Comparison of ENCODE assay signal across 8 cellular contexts in genomic region chr7:137626469-137627067, GRCh38.
DNase-seq lines count a peak whose midpoint lies in the region; ATAC-seq and TF ChIP-seq lines count a peak whose summit lies in the region.

No MANE protein-coding gene starts in this region.

- peak; percentile 9 for DNase-seq in activated naive CD4-positive, alpha-beta T cell treated with Interleukin-2 at 50 U/mL for 16 hours
- no peak for DNase-seq in activated naive CD4-positive, alpha-beta T cell (lab: John Stamatoyannopoulos, UW)
- DNase-seq in LoVo (ENCODE audit: low spot score): peak; percentile 51
- peak; percentile 21 for DNase-seq in fibroblast of the conjunctiva (ENCODE audit: low read depth)
- DNase-seq in posterior cingulate gyrus: peak in 6 of 10 donors; percentile 21 to 88 (median 56)
- DNase-seq in NCI-H226: no peak

- intact Hi-C loops in posterior cingulate gyrus (cut with DNase I): loop anchor here (2.0 kb wide), 1 partner anchor 22 kb away; no protein-coding TSS in a partner anchor

- peak; percentile 72 for TF ChIP-seq CTCF in WI38 (IDR thresholded peaks at IDR 0.05; ENCODE audit: low read depth, low read length)

- no peak overlapping the region for H3K4me3 ChIP-seq in WI38 (ENCODE audit: low read depth, low read length)

- peak; percentile 59 for ATAC-seq in GM21825 (IDR thresholded peaks at IDR 0.05; ENCODE audit: unreplicated experiment)

Comparison
In these comparisons a context has a peak if more than half of its experiments do, and no peak if none do; other contexts are left out.
1. DNase-seq: peak in activated naive CD4-positive, alpha-beta T cell treated with Interleukin-2 at 50 U/mL for 16 hours (single experiment), LoVo (single experiment), fibroblast of the conjunctiva (single experiment) and posterior cingulate gyrus (6 of 10); none in activated naive CD4-positive, alpha-beta T cell (0 of 4) and NCI-H226 (single experiment).